ENCODE assay signal across 19 cellular contexts in genomic region chr6:30887901-30888300, GRCh38. TPM values are rescaled to one million over a fixed set of nuclear protein-coding genes. Genes with fewer than 3 reads are reported as not detected.
DNase-seq lines count a peak whose midpoint lies in the region; TF ChIP-seq lines count a peak whose summit lies in the region.
"Had no signal": no experiment of that assay in that cellular context is flagged by ENCODE, and none has a peak within 500 bp of the region (broad histone marks: within the 10 kb centered on the region; RNA-seq: fewer than 3 reads in every experiment).

No MANE protein-coding gene starts in this region.

- no peaks in the 10 kb centered on the region for H3K9me3 Mint-ChIP-seq in type B pancreatic cell
- H3K9me3 Mint-ChIP-seq: activated T-helper 17 cell treated with anti-CD3 and anti-CD28 coated beads, Interleukin-2, amount 50 U/mL, for 72 hours; memory B cell had no signal

- in situ Hi-C loops in GM13976 (cut with MboI; ENCODE audit: low sequenced_read_pairs, unreplicated experiment) = no loop called here

- no peak overlapping the region for H2BK5ac ChIP-seq in mesenchymal stem cell (ENCODE audit: low read depth, low read length, poor library complexity, severe bottlenecking)

- no peak overlapping the region for H3K4me2 ChIP-seq in mesenchymal stem cell (ENCODE audit: low read length, poor library complexity, severe bottlenecking)

- H3K4me1 ChIP-seq in mesenchymal stem cell (ENCODE audit: control insufficient read depth, insufficient read depth, low read depth, low read length) = peaks cover 50% of the 10 kb centered on the region

- no peak overlapping the region for H4K8ac ChIP-seq in mesenchymal stem cell (ENCODE audit: low read length)

- no peak overlapping the region for H3K23ac ChIP-seq in mesenchymal stem cell (ENCODE audit: low read length in 2 of 2)

- no CpG with 5 or more reads among the region's 2 CpGs for WGBS in mesenchymal stem cell

- no peak overlapping the region for H2AK5ac ChIP-seq in mesenchymal stem cell (ENCODE audit: low read length, severe bottlenecking)

- peaks cover 21% of the 10 kb centered on the region for H3K36me3 Mint-ChIP-seq in type B pancreatic cell

- DNase-seq in GM13976 (ENCODE audit: low spot score) (peak; percentile 8), mesenchymal stem cell (no peak), type B pancreatic cell (ENCODE audit: extremely low spot score, unreplicated experiment) (no peak), NCI-H524 treated with DMSO at 0.1 percent for 48 hours (lab: John Stamatoyannopoulos, UW) (no peak), posterior cingulate gyrus (no peak)
- no peak for DNase-seq in activated CD4-positive, alpha-beta T cell treated with anti-CD3 and anti-CD28 coated beads, Interleukin-2, amount 50 U/mL, for 1 hour
- DNase-seq: activated CD8-positive, alpha-beta T cell treated with anti-CD3 and anti-CD28 coated beads, Interleukin-2, amount 10 ng/mL, durations not matched to agents 7 days and 5 days; Caco-2; GF-D8; NCI-H2081; testis had no signal

- peak overlapping the region; percentile 52 for H3K27ac Mint-ChIP-seq in type B pancreatic cell
- H3K27ac Mint-ChIP-seq: activated CD8-positive, alpha-beta T cell treated with anti-CD3 and anti-CD28 coated beads, Interleukin-2, amount 10 ng/mL, durations not matched to agents 7 days and 5 days; activated T-helper 17 cell treated with anti-CD3 and anti-CD28 coated beads, Interleukin-2, amount 50 U/mL, for 72 hours; memory B cell had no signal

- H3K27me3 Mint-ChIP-seq in type B pancreatic cell = no peaks in the 10 kb centered on the region
- H3K27me3 Mint-ChIP-seq: activated T-helper 17 cell treated with anti-CD3 and anti-CD28 coated beads, Interleukin-2, amount 50 U/mL, for 72 hours; memory B cell had no signal

- H3K14ac ChIP-seq in mesenchymal stem cell (ENCODE audit: low read length in 2 of 2) = no peak overlapping the region

- H3K36me3 ChIP-seq in mesenchymal stem cell (ENCODE audit: control insufficient read depth in 1 of 2, insufficient read depth in 2 of 2, low read depth in 1 of 2, low read length in 2 of 2) = peaks cover 4 to 43% of the 10 kb centered on the region in 2 experiments
- H3K36me3 ChIP-seq: MG63 had no signal

- H3K4me3 Mint-ChIP-seq in type B pancreatic cell = peak overlapping the region; percentile 13
- H3K4me3 Mint-ChIP-seq: activated CD8-positive, alpha-beta T cell treated with anti-CD3 and anti-CD28 coated beads, Interleukin-2, amount 10 ng/mL, durations not matched to agents 7 days and 5 days; activated T-helper 17 cell treated with anti-CD3 and anti-CD28 coated beads, Interleukin-2, amount 50 U/mL, for 72 hours; memory B cell had no signal

- no peak overlapping the region for H2BK12ac ChIP-seq in mesenchymal stem cell (ENCODE audit: low read length in 2 of 2)

- TF ChIP-seq CTCF in GM13976 (IDR thresholded peaks at IDR 0.05; ENCODE audit: borderline replicate concordance, control extremely low read depth, extremely low read depth, insufficient read depth, missing control alignments) (no peak), type B pancreatic cell (conservative IDR thresholded peaks at IDR 0.05) (no peak)

- H3K4me1 Mint-ChIP-seq in type B pancreatic cell (ENCODE audit: unreplicated experiment) = peaks cover 49% of the 10 kb centered on the region

- H4K91ac ChIP-seq in mesenchymal stem cell (ENCODE audit: low read length) = no peak overlapping the region

- H2AFZ ChIP-seq in mesenchymal stem cell (ENCODE audit: low read depth, low read length) = no peak overlapping the region

- H3K9me3 ChIP-seq in mesenchymal stem cell (ENCODE audit: control insufficient read depth, low read length) = no peaks in the 10 kb centered on the region
- H3K9me3 ChIP-seq: ascending aorta, Caco-2, MG63, testis had no signal

- H3K79me1 ChIP-seq in mesenchymal stem cell (replicated peaks; ENCODE audit: low read length, poor library complexity, severe bottlenecking) = peaks cover 33% of the 10 kb centered on the region

- no peak overlapping the region for H3K18ac ChIP-seq in mesenchymal stem cell (ENCODE audit: low read depth in 1 of 2, low read length in 2 of 2)

- peak overlapping the region; percentile 50 for H3K9ac ChIP-seq in mesenchymal stem cell (ENCODE audit: low read length)

- no peaks in the 10 kb centered on the region for H3K27me3 ChIP-seq in mesenchymal stem cell (ENCODE audit: control insufficient read depth in 1 of 2, insufficient read depth in 1 of 2, low read length in 2 of 2)
- H3K27me3 ChIP-seq: ascending aorta, MG63, testis had no signal

- no peak overlapping the region for H2BK15ac ChIP-seq in mesenchymal stem cell (ENCODE audit: low read depth, poor library complexity, severe bottlenecking)

- no peak overlapping the region for H3K4ac ChIP-seq in mesenchymal stem cell (ENCODE audit: low read depth in 1 of 2, low read length in 2 of 2)

- intact Hi-C loops in posterior cingulate gyrus (cut with DNase I) = loop anchor here (2.0 to 10.0 kb wide), 2 partner anchors 21 to 213 kb away; partner anchors contain the start of genes DHX16 and GTF2H4

- no peak overlapping the region for H3K4me3 ChIP-seq in mesenchymal stem cell (ENCODE audit: insufficient read depth in 1 of 2, low read depth in 1 of 2, low read length in 2 of 2)
- H3K4me3 ChIP-seq: ascending aorta, MG63, testis had no signal

- no peak overlapping the region for H2BK120ac ChIP-seq in mesenchymal stem cell (ENCODE audit: low read depth, low read length)

- H3K27ac ChIP-seq in angular gyrus (ENCODE audit: low read depth, low read length) (peak overlapping the region; percentile 95), mesenchymal stem cell (ENCODE audit: low read length, poor library complexity, severe bottlenecking) (peak overlapping the region; percentile 40)
- H3K27ac ChIP-seq: ascending aorta, testis had no signal

RNA-seq across cellular contexts. Expression of gene DDR1, which starts 3.6 kb away (rescaled TPM):
- polyA plus RNA-seq in mesenchymal stem cell (2013, experiment 1 of 2) = 20.0 TPM
- 21.0 TPM for polyA plus RNA-seq in mesenchymal stem cell (2013, experiment 2 of 2)
- total RNA-seq in type B pancreatic cell (ENCODE audit: low replicate concordance) = 197 and 315 TPM in 2 replicates

RNA-seq across cellular contexts. Expression of gene GTF2H4, which starts 20.1 kb away (rescaled TPM):
- 23.5 TPM for polyA plus RNA-seq in mesenchymal stem cell (2013, experiment 1 of 2)
- 24.5 TPM for polyA plus RNA-seq in mesenchymal stem cell (2013, experiment 2 of 2)
- total RNA-seq in type B pancreatic cell (ENCODE audit: low replicate concordance) = 40.8 and 78.7 TPM in 2 replicates

RNA-seq across cellular contexts. Expression of gene VARS2, which starts 26.1 kb away (rescaled TPM):
- polyA plus RNA-seq in mesenchymal stem cell (2013, experiment 1 of 2) = 5.1 TPM
- polyA plus RNA-seq in mesenchymal stem cell (2013, experiment 2 of 2) = 4.7 TPM
- total RNA-seq in type B pancreatic cell (ENCODE audit: low replicate concordance) = 43.8 and 79.4 TPM in 2 replicates

RNA-seq across cellular contexts. Expression of gene SFTA2, which starts 44.1 kb away (rescaled TPM):
- polyA plus RNA-seq in mesenchymal stem cell (2013, experiment 1 of 2) = not detected
- polyA plus RNA-seq in mesenchymal stem cell (2013, experiment 2 of 2) = not detected
- 2.7 and 3.6 TPM in 2 replicates for total RNA-seq in type B pancreatic cell (ENCODE audit: low replicate concordance)
- total RNA-seq: activated CD8-positive, alpha-beta T cell treated with anti-CD3 and anti-CD28 coated beads, Interleukin-2, amount 10 ng/mL, durations not matched to agents 7 days and 5 days; activated T-helper 17 cell treated with anti-CD3 and anti-CD28 coated beads, Interleukin-2, amount 50 U/mL, for 72 hours; ascending aorta; frontal cortex; omental fat pad; SK-MEL-5; testis had no signal

RNA-seq across cellular contexts. Expression of gene MUCL3, which starts 52.9 kb away (rescaled TPM):
- polyA plus RNA-seq in mesenchymal stem cell (2013, experiment 1 of 2) = not detected
- not detected for polyA plus RNA-seq in mesenchymal stem cell (2013, experiment 2 of 2)
- total RNA-seq in type B pancreatic cell (ENCODE audit: low replicate concordance) = 0.31 and 3.5 TPM in 2 replicates
- total RNA-seq: activated CD8-positive, alpha-beta T cell treated with anti-CD3 and anti-CD28 coated beads, Interleukin-2, amount 10 ng/mL, durations not matched to agents 7 days and 5 days; activated T-helper 17 cell treated with anti-CD3 and anti-CD28 coated beads, Interleukin-2, amount 50 U/mL, for 72 hours; ascending aorta; Caco-2; frontal cortex; SK-MEL-5 had no signal
